In the genomic region with DNA sequence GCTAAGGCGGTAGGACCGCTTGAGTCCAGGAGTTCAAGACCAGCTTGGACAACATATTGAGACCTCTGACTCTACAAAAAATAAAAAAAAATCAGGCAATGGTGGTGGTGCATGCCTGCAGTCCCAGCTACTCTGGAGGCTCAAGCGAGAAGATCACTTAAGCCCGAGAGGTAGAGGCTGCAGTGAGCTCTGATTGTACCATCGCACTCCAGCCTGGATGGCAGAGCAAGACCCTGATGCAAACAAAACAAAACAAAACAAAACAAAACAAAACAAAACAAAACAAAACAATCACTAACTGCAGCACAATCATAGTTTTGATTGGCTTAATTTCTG, we compare ENCODE assay signal across 20 cellular contexts. TPM values are rescaled to one million over a fixed set of nuclear protein-coding genes. Genes with fewer than 3 reads are reported as not detected.
DNase-seq lines count a peak whose midpoint lies in the region; ATAC-seq and TF ChIP-seq lines count a peak whose summit lies in the region.
"Had no signal": no experiment of that assay in that cellular context is flagged by ENCODE, and none has a peak within 500 bp of the region (broad histone marks: within the 10 kb centered on the region; RNA-seq: fewer than 3 reads in every experiment).

No MANE protein-coding gene starts in this region.

- no peaks in the 10 kb centered on the region for H3K36me3 ChIP-seq in liver (ENCODE audit: control insufficient read depth in 4 of 4, insufficient read depth in 3 of 4, low read depth in 1 of 4, low read length in 3 of 4)
- H3K36me3 ChIP-seq in testis (ENCODE audit: low read depth, missing control alignments): no peaks in the 10 kb centered on the region
- H3K36me3 ChIP-seq in right atrium auricular region: no peaks in the 10 kb centered on the region
- H3K36me3 ChIP-seq: brain microvascular endothelial cell, transverse colon had no signal

- TF ChIP-seq RAD21 in liver (IDR thresholded peaks at IDR 0.05): no peak

- no peak overlapping the region for H3K9ac ChIP-seq in liver (ENCODE audit: low read depth in 1 of 2, low read length in 2 of 2)
- H3K9ac ChIP-seq: SK-N-SH had no signal

- TF ChIP-seq POLR2A in testis (IDR thresholded peaks at IDR 0.05): no peak

- H3K27ac Mint-ChIP-seq in activated CD4-positive, alpha-beta T cell treated with anti-CD3 and anti-CD28 coated beads, Interleukin-2, amount 10 ng/mL, durations not matched to agents 7 days and 5 days: peak overlapping the region; percentile 97
- peak overlapping the region; percentile 88 for H3K27ac Mint-ChIP-seq in activated CD8-positive, alpha-beta T cell treated with anti-CD3 and anti-CD28 coated beads for 36 hours
- peak overlapping the region in 1 of 2 donors; percentile 93 for H3K27ac Mint-ChIP-seq in stimulated activated naive CD8-positive, alpha-beta T cell treated with anti-CD3 and anti-CD28 coated beads, Interleukin-15, amount 100 ng/mL, for 72 hours
- H3K27ac Mint-ChIP-seq: memory B cell had no signal

- H3K4me3 ChIP-seq in liver (ENCODE audit: low read depth in 1 of 3, low read length in 3 of 3) (no peak overlapping the region), testis (no peak overlapping the region), right atrium auricular region (no peak overlapping the region)
- H3K4me3 ChIP-seq: A549, transverse colon had no signal

- H3K27me3 Mint-ChIP-seq in activated CD4-positive, alpha-beta T cell treated with anti-CD3 and anti-CD28 coated beads, Interleukin-2, amount 10 ng/mL, durations not matched to agents 7 days and 5 days: peaks cover 2% of the 10 kb centered on the region
- no peaks in the 10 kb centered on the region for H3K27me3 Mint-ChIP-seq in activated CD8-positive, alpha-beta T cell treated with anti-CD3 and anti-CD28 coated beads for 36 hours
- no peaks in the 10 kb centered on the region for H3K27me3 Mint-ChIP-seq in stimulated activated naive CD8-positive, alpha-beta T cell treated with anti-CD3 and anti-CD28 coated beads, Interleukin-15, amount 100 ng/mL, for 72 hours

- CTCF ChIA-PET in activated CD4-positive, alpha-beta T cell treated with anti-CD3 and anti-CD28 coated beads, Interleukin-2, amount 10 ng/mL, durations not matched to agents 7 days and 5 days (lab: Charles Lee): interaction anchor here (0.7 to 3.7 kb wide), 3 partner anchors 12 to 171 kb away, joined by 3 to 25 read pairs (median 3); no protein-coding TSS in a partner anchor
- CTCF ChIA-PET in activated CD8-positive, alpha-beta T cell treated with anti-CD3 and anti-CD28 coated beads for 36 hours (lab: Charles Lee): interaction anchor here (0.9 to 1.4 kb wide), 7 partner anchors 8 to 170 kb away, joined by 3 to 4 read pairs (median 4); no protein-coding TSS in a partner anchor

- H3K4me1 ChIP-seq in liver (ENCODE audit: control insufficient read depth in 4 of 4, insufficient read depth in 4 of 4, low read length in 3 of 4): peaks cover 0 to 28% (median 20%) of the 10 kb centered on the region in 4 donors
- H3K4me1 ChIP-seq in testis: peaks cover 9% of the 10 kb centered on the region
- peaks cover 0 to 22% of the 10 kb centered on the region in 2 donors for H3K4me1 ChIP-seq in right atrium auricular region

- H3K9me3 Mint-ChIP-seq in activated CD4-positive, alpha-beta T cell treated with anti-CD3 and anti-CD28 coated beads, Interleukin-2, amount 10 ng/mL, durations not matched to agents 7 days and 5 days: peaks cover 2% of the 10 kb centered on the region
- H3K9me3 Mint-ChIP-seq in activated CD8-positive, alpha-beta T cell treated with anti-CD3 and anti-CD28 coated beads for 36 hours: no peaks in the 10 kb centered on the region
- H3K9me3 Mint-ChIP-seq in stimulated activated naive CD8-positive, alpha-beta T cell treated with anti-CD3 and anti-CD28 coated beads, Interleukin-15, amount 100 ng/mL, for 72 hours: no peaks in the 10 kb centered on the region
- H3K9me3 Mint-ChIP-seq: CD8-positive, alpha-beta T cell; immature natural killer cell; memory B cell had no signal

- intact Hi-C loops in activated CD8-positive, alpha-beta T cell treated with anti-CD3 and anti-CD28 coated beads for 36 hours (cut with micrococcal nuclease): no loop called here
- intact Hi-C loops in testis (cut with DNase I; ENCODE audit: low total_unique reads): no loop called here

- H3K36me3 Mint-ChIP-seq in activated CD4-positive, alpha-beta T cell treated with anti-CD3 and anti-CD28 coated beads, Interleukin-2, amount 10 ng/mL, durations not matched to agents 7 days and 5 days (ENCODE audit: low read depth): peaks cover 11% of the 10 kb centered on the region
- H3K36me3 Mint-ChIP-seq in activated CD8-positive, alpha-beta T cell treated with anti-CD3 and anti-CD28 coated beads for 36 hours (ENCODE audit: low read depth): peaks cover 14% of the 10 kb centered on the region
- H3K36me3 Mint-ChIP-seq: memory B cell had no signal

- H3K4me1 Mint-ChIP-seq in activated CD4-positive, alpha-beta T cell treated with anti-CD3 and anti-CD28 coated beads, Interleukin-2, amount 10 ng/mL, durations not matched to agents 7 days and 5 days: peaks cover 49% of the 10 kb centered on the region
- H3K4me1 Mint-ChIP-seq in activated CD8-positive, alpha-beta T cell treated with anti-CD3 and anti-CD28 coated beads for 36 hours (ENCODE audit: low read depth): peaks cover 35% of the 10 kb centered on the region
- H3K4me1 Mint-ChIP-seq in stimulated activated naive CD8-positive, alpha-beta T cell treated with anti-CD3 and anti-CD28 coated beads, Interleukin-15, amount 100 ng/mL, for 72 hours: peaks cover 65% of the 10 kb centered on the region

- 82% methylated on average over 5 of the region's 5 CpGs for WGBS in liver
- 92 to 96% methylated on average over 5 of the region's 5 CpGs for WGBS in testis, 2 donors

- DNase-seq in activated CD4-positive, alpha-beta T cell treated with anti-CD3 and anti-CD28 coated beads, Interleukin-2, amount 10 ng/mL, durations not matched to agents 7 days and 5 days: no peak
- DNase-seq in activated CD4-positive, alpha-beta T cell treated with anti-CD3 and anti-CD28 coated beads for 48 hours: no peak
- DNase-seq in activated CD8-positive, alpha-beta T cell treated with anti-CD3 and anti-CD28 coated beads for 36 hours: no peak
- no peak for DNase-seq in stimulated activated naive CD8-positive, alpha-beta T cell treated with anti-CD3 and anti-CD28 coated beads, Interleukin-15, amount 100 ng/mL, for 72 hours
- no peak for DNase-seq in SHP77 treated with DMSO at 0.1 percent for 48 hours (lab: John Stamatoyannopoulos, UW)
- DNase-seq in testis: no peak
- DNase-seq in right atrium auricular region (ENCODE audit: low spot score): no peak
- DNase-seq: activated naive CD4-positive, alpha-beta T cell; brain microvascular endothelial cell; CD8-positive, alpha-beta T cell; immature natural killer cell; NCI-H2081 treated with DMSO at 0.1 percent for 48 hours; NCI-H524 treated with DMSO at 0.1 percent for 48 hours; SK-N-SH had no signal

- ATAC-seq in activated CD8-positive, alpha-beta T cell treated with anti-CD3 and anti-CD28 coated beads for 36 hours: no peak
- no peak for ATAC-seq in stimulated activated naive CD8-positive, alpha-beta T cell treated with anti-CD3 and anti-CD28 coated beads, Interleukin-15, amount 100 ng/mL, for 72 hours
- ATAC-seq: A549; CD8-positive, alpha-beta T cell had no signal

- H3K27ac ChIP-seq in liver (ENCODE audit: low read depth in 1 of 2, low read length in 2 of 2): peak overlapping the region; percentile 97 to 99
- no peak overlapping the region for H3K27ac ChIP-seq in testis
- no peak overlapping the region for H3K27ac ChIP-seq in right atrium auricular region
- H3K27ac ChIP-seq: brain microvascular endothelial cell had no signal

- H3K9me3 ChIP-seq in liver (ENCODE audit: control insufficient read depth in 4 of 4, low read length in 3 of 4): no peaks in the 10 kb centered on the region
- no peaks in the 10 kb centered on the region for H3K9me3 ChIP-seq in testis
- no peaks in the 10 kb centered on the region for H3K9me3 ChIP-seq in right atrium auricular region
- H3K9me3 ChIP-seq: A549, SK-N-SH, transverse colon had no signal

- TF ChIP-seq CTCF in activated CD8-positive, alpha-beta T cell treated with anti-CD3 and anti-CD28 coated beads for 36 hours (IDR thresholded peaks at IDR 0.05): no peak
- TF ChIP-seq CTCF in liver (IDR thresholded peaks at IDR 0.05; ENCODE audit: low read depth, low read length, missing input control): no peak
- TF ChIP-seq CTCF in testis (IDR thresholded peaks at IDR 0.05): no peak
- TF ChIP-seq CTCF in right atrium auricular region (IDR thresholded peaks at IDR 0.05): no peak

- H3K27me3 ChIP-seq in liver (ENCODE audit: control insufficient read depth in 4 of 4, insufficient read depth in 4 of 4, low read length in 3 of 4) (no peaks in the 10 kb centered on the region), testis (no peaks in the 10 kb centered on the region), right atrium auricular region (no peaks in the 10 kb centered on the region)
- H3K27me3 ChIP-seq: brain microvascular endothelial cell, transverse colon had no signal

- POLR2A ChIA-PET in activated CD4-positive, alpha-beta T cell treated with anti-CD3 and anti-CD28 coated beads, Interleukin-2, amount 10 ng/mL, durations not matched to agents 7 days and 5 days (lab: Charles Lee): interaction anchor here (0.5 kb wide), 1 partner anchor 170 kb away, joined by 3 read pairs; no protein-coding TSS in a partner anchor
- POLR2A ChIA-PET in activated CD8-positive, alpha-beta T cell treated with anti-CD3 and anti-CD28 coated beads for 36 hours (lab: Charles Lee): interaction anchor here (1.0 to 1.4 kb wide), 2 partner anchors 74 to 80 kb away, joined by 3 read pairs; no protein-coding TSS in a partner anchor

- H3K4me3 Mint-ChIP-seq in activated CD4-positive, alpha-beta T cell treated with anti-CD3 and anti-CD28 coated beads, Interleukin-2, amount 10 ng/mL, durations not matched to agents 7 days and 5 days: no peak overlapping the region
- no peak overlapping the region for H3K4me3 Mint-ChIP-seq in activated CD8-positive, alpha-beta T cell treated with anti-CD3 and anti-CD28 coated beads for 36 hours
- peak overlapping the region; percentile 40 to 84 for H3K4me3 Mint-ChIP-seq in stimulated activated naive CD8-positive, alpha-beta T cell treated with anti-CD3 and anti-CD28 coated beads, Interleukin-15, amount 100 ng/mL, for 72 hours
- H3K4me3 Mint-ChIP-seq: CD8-positive, alpha-beta T cell had no signal

RNA-seq across cellular contexts. Expression of a gene that starts 2.5 kb away (rescaled TPM):
- 10 to 100 TPM; 43.2 to 45.5 TPM for total RNA-seq in activated CD4-positive, alpha-beta T cell treated with anti-CD3 and anti-CD28 coated beads, Interleukin-2, amount 10 ng/mL, durations not matched to agents 7 days and 5 days
- 10 to 100 TPM; 32.1 to 36.1 TPM for total RNA-seq in activated CD8-positive, alpha-beta T cell treated with anti-CD3 and anti-CD28 coated beads for 36 hours
- total RNA-seq in liver: 10 to 100 TPM; 20.5 to 20.7 TPM
- polyA plus RNA-seq in liver: 1 to 10 TPM; 4.9 to 6.9 TPM
- 10 to 100 TPM; 55.9 to 60.2 TPM for total RNA-seq in testis
- polyA plus RNA-seq in testis (ENCODE audit: insufficient read depth, low read depth, low replicate concordance): 25.3 TPM
- total RNA-seq in right atrium auricular region: 10 to 100 TPM; 10.4 to 14.4 TPM

RNA-seq across cellular contexts. Expression of a gene that starts 12.4 kb away (rescaled TPM):
- not detected for total RNA-seq in activated CD4-positive, alpha-beta T cell treated with anti-CD3 and anti-CD28 coated beads, Interleukin-2, amount 10 ng/mL, durations not matched to agents 7 days and 5 days
- not detected for total RNA-seq in activated CD8-positive, alpha-beta T cell treated with anti-CD3 and anti-CD28 coated beads for 36 hours
- total RNA-seq in liver (10 to 100 TPM; 12.3 to 66.8 TPM), testis (not detected), right atrium auricular region (not detected)
- polyA plus RNA-seq in liver (10 to 100 TPM; 33.5 to 33.8 TPM), testis (ENCODE audit: insufficient read depth, low read depth, low replicate concordance) (not detected)
- total RNA-seq: CD8-positive, alpha-beta T cell; dermis microvascular lymphatic vessel endothelial cell; transverse colon had no signal
- polyA plus RNA-seq: A549, esophagus, immature natural killer cell, SK-N-SH had no signal

Comparison
In these comparisons a context has a peak if more than half of its experiments do, and no peak if none do; other contexts are left out.
1. H3K4me3 Mint-ChIP-seq: peak in stimulated activated naive CD8-positive, alpha-beta T cell treated with anti-CD3 and anti-CD28 coated beads, Interleukin-15, amount 100 ng/mL, for 72 hours (2 of 2); none in activated CD4-positive, alpha-beta T cell treated with anti-CD3 and anti-CD28 coated beads, Interleukin-2, amount 10 ng/mL, durations not matched to agents 7 days and 5 days (single experiment) and activated CD8-positive, alpha-beta T cell treated with anti-CD3 and anti-CD28 coated beads for 36 hours (single experiment).
2. H3K27ac ChIP-seq: peak in liver (2 of 2); none in testis (0 of 2) and right atrium auricular region (0 of 2).
3. RNA of a gene that starts 12.4 kb away (total RNA-seq): 12.3 to 66.8 TPM in liver; not detected in testis, not detected in activated CD4-positive, alpha-beta T cell treated with anti-CD3 and anti-CD28 coated beads, Interleukin-2, amount 10 ng/mL, durations not matched to agents 7 days and 5 days, not detected in activated CD8-positive, alpha-beta T cell treated with anti-CD3 and anti-CD28 coated beads for 36 hours and not detected in right atrium auricular region; every median in the first group is over 10 times any median in the second.